13 cellular contexts compared by ENCODE assay signal in the genomic region with DNA sequence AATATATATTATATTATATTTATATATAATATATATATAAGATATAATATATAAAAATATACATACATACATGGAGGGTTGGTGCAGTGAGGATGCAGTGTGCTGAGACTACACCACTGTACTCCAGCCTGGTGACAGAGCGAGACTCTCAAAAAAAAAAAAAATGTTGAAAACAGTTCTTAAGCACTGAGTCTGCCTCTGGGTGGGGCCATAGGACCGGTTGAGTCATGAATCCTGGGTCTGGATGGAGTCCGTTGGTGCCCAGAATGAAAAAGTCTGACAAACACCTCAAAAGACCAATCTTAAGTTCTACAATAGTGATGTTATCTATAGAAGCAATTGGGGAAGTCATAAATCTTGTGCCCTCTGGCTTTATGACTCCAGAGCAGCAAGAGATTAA.
DNase-seq lines count a peak whose midpoint lies in the region; ATAC-seq, FAIRE-seq and TF ChIP-seq lines count a peak whose summit lies in the region.
"Had no signal": no experiment of that assay in that cellular context is flagged by ENCODE, and none has a peak within 500 bp of the region (broad histone marks: within the 10 kb centered on the region; RNA-seq: fewer than 3 reads in every experiment).

No MANE protein-coding gene starts in this region.

- TF ChIP-seq RAD21 in GM12878 (IDR thresholded peaks at IDR 0.05; ENCODE audit: insufficient read depth, low read depth, low read length) = no peak

- POLR2A ChIA-PET in GM12878 (lab: Charles Lee) = no interaction called here

- H3K27me3 ChIP-seq in MG63 = no peaks in the 10 kb centered on the region
- H3K27me3 ChIP-seq in GM12878 (replicated peaks in 1 of 2; ENCODE audit: control insufficient read depth in 2 of 2, insufficient read depth in 2 of 2, low read length in 1 of 2) = no peaks in the 10 kb centered on the region
- no peaks in the 10 kb centered on the region for H3K27me3 ChIP-seq in pancreas
- H3K27me3 ChIP-seq: heart left ventricle had no signal

- RAD21 ChIA-PET in GM12878 (lab: Charles Lee; ENCODE audit: unreplicated experiment) = interaction anchor here (1.1 kb wide), 1 partner anchor 63 kb away, joined by 3 read pairs; no protein-coding TSS in a partner anchor

- no peak for TF ChIP-seq POLR2A in GM12878 (IDR thresholded peaks at IDR 0.05; ENCODE audit: low read depth, low read length)

- H3K27ac ChIP-seq in GM12878 (ENCODE audit: control insufficient read depth, insufficient read depth) = no peak overlapping the region
- H3K27ac ChIP-seq in pancreas = no peak overlapping the region
- H3K27ac ChIP-seq: heart left ventricle, parathyroid adenoma had no signal

- SMC1A ChIA-PET in GM12878 (lab: Charles Lee; ENCODE audit: uncharacterized antibody, unreplicated experiment) = interaction anchor here (0.9 to 1.0 kb wide), 3 partner anchors 15 to 62 kb away, joined by 3 to 5 read pairs (median 3); no protein-coding TSS in a partner anchor

- H3K9ac ChIP-seq in GM12878 (ENCODE audit: control insufficient read depth, insufficient read depth, low read length) = no peak overlapping the region
- H3K9ac ChIP-seq: parathyroid adenoma had no signal

- H3K36me3 ChIP-seq in MG63 (no peaks in the 10 kb centered on the region), GM12878 (ENCODE audit: control insufficient read depth in 2 of 2, insufficient read depth in 2 of 2, low read length in 1 of 2) (no peaks in the 10 kb centered on the region), pancreas (no peaks in the 10 kb centered on the region)
- H3K36me3 ChIP-seq: heart left ventricle had no signal

- no peaks in the 10 kb centered on the region for H4K20me1 ChIP-seq in GM12878 (ENCODE audit: control insufficient read depth, insufficient read depth)

- no peak overlapping the region for H2AFZ ChIP-seq in GM12878 (ENCODE audit: control insufficient read depth, low read depth, low read length)
- H2AFZ ChIP-seq: parathyroid adenoma had no signal

- CTCF ChIA-PET in GM12878 (lab: Yijun Ruan, JAX) = interaction anchor here (0.7 kb wide), 2 partner anchors 217 to 411 kb away, joined by 4 to 5 read pairs; no protein-coding TSS in a partner anchor

- peak; percentile 39 for ATAC-seq in GM12878
- no peak for ATAC-seq in HG03442 (IDR thresholded peaks at IDR 0.05; ENCODE audit: unreplicated experiment)
- no peak for ATAC-seq in pancreas
- ATAC-seq: heart left ventricle had no signal

- H3K4me1 ChIP-seq in GM12878 (ENCODE audit: control insufficient read depth, insufficient read depth, low read length) (no peaks in the 10 kb centered on the region), pancreas (no peaks in the 10 kb centered on the region)
- H3K4me1 ChIP-seq: parathyroid adenoma had no signal

- FAIRE-seq in GM12878 (lab: Jason Lieb, UNC) = no peak
- no peak for FAIRE-seq in pancreas (lab: Jason Lieb, UNC)

- no TSS peak for BruUV-seq in GM12878 (replicated peaks; lab: Mats Ljungman, UMichigan)

- TF ChIP-seq CTCF in GM12878 (IDR thresholded peaks at IDR 0.05 in 2 of 3, conservative IDR thresholded peaks at IDR 0.05 in 1 of 3; ENCODE audit: control insufficient read depth in 2 of 3, extremely low read depth in 1 of 3, insufficient read depth in 1 of 3, low read depth in 3 of 3, low read length in 3 of 3) = no peak
- TF ChIP-seq CTCF in pancreas (IDR thresholded peaks at IDR 0.05) = no peak

- TF ChIP-seq EP300 in GM12878 (IDR thresholded peaks at IDR 0.05; ENCODE audit: borderline replicate concordance in 1 of 2, control insufficient read depth in 1 of 2, low read depth in 2 of 2, low read length in 2 of 2) = no peak

- peak; percentile 16 for DNase-seq in stimulated activated CD4-positive, alpha-beta T cell treated with anti-CD3 and anti-CD28 coated beads, Interleukin-15, amount 100 ng/mL, for 24 hours
- no peak for DNase-seq in stimulated activated CD4-positive, alpha-beta T cell treated with anti-CD3 and anti-CD28 coated beads, Interleukin-2, amount 100 ng/mL, for 24 hours
- DNase-seq in MG63 (peak; percentile 15), GM12878 (ENCODE audit: low read depth, low spot score) (no peak), pancreas (no peak), UCSD-AML1 (lab: John Stamatoyannopoulos, UW; ENCODE audit: unreplicated experiment) (no peak)
- no peak for DNase-seq in activated effector memory CD4-positive, alpha-beta T cell treated with Interleukin-2 at 50 U/mL for 16 hours
- DNase-seq: activated CD8-positive, alpha-beta memory T cell treated with anti-CD3 and anti-CD28 coated beads for 24 hours; amniotic stem cell; heart left ventricle; NCI-H526 treated with DMSO at 0.1 percent for 48 hours had no signal

- H3K9me3 ChIP-seq in MG63 = no peaks in the 10 kb centered on the region
- no peaks in the 10 kb centered on the region; the same call in 2 of the 3 replicates for H3K9me3 ChIP-seq in GM12878 (replicated peaks; ENCODE audit: control insufficient read depth, insufficient read depth, low read length)
- no peaks in the 10 kb centered on the region for H3K9me3 ChIP-seq in pancreas
- H3K9me3 ChIP-seq: heart left ventricle had no signal

- H3K4me2 ChIP-seq in GM12878 (ENCODE audit: control insufficient read depth, insufficient read depth) = no peak overlapping the region

- in situ Hi-C loops in GM12878 (cut with MboI) = no loop called here

- no peaks in the 10 kb centered on the region for H3K79me2 ChIP-seq in GM12878 (ENCODE audit: control insufficient read depth, insufficient read depth, low read length)
- H3K79me2 ChIP-seq: parathyroid adenoma had no signal

- 31% methylated on average over 3 of the region's 3 CpGs for WGBS in GM12878 (ENCODE audit: insufficient coverage, insufficient replicate concordance, low lambda C conversion rate, missing lambda C conversion rate)
- 62% methylated on average over 3 of the region's 3 CpGs for WGBS in pancreas, 2 donors

- no peak overlapping the region for H3K4me3 ChIP-seq in MG63
- no peak overlapping the region for H3K4me3 ChIP-seq in GM12878
- H3K4me3 ChIP-seq in pancreas = no peak overlapping the region
- H3K4me3 ChIP-seq: heart left ventricle had no signal

- intact Hi-C loops in GM12878 (cut with micrococcal nuclease; ENCODE audit: unreplicated experiment) = no loop called here
- intact Hi-C loops in pancreas (cut with DNase I) = no loop called here

TF ChIP-seq in GM12878, 131 proteins besides CTCF, POLR2A, EP300 and RAD21 (continues in another document):
- no peak for TF ChIP-seq EGR1 (IDR thresholded peaks at IDR 0.05; ENCODE audit: borderline replicate concordance in 1 of 2, low read depth in 2 of 2, low read length in 2 of 2)
- no peak for TF ChIP-seq RUNX3 (IDR thresholded peaks at IDR 0.05; ENCODE audit: low read length)
- TF ChIP-seq DPF2 (IDR thresholded peaks at IDR 0.05) = no peak
- TF ChIP-seq CHD2 (IDR thresholded peaks at IDR 0.05; ENCODE audit: borderline replicate concordance, low read depth, low read length) = no peak
- no peak for TF ChIP-seq IRF3 (IDR thresholded peaks at IDR 0.05)
- no peak for TF ChIP-seq FOXK2 (IDR thresholded peaks at IDR 0.05)
- TF ChIP-seq, protein P1, sequence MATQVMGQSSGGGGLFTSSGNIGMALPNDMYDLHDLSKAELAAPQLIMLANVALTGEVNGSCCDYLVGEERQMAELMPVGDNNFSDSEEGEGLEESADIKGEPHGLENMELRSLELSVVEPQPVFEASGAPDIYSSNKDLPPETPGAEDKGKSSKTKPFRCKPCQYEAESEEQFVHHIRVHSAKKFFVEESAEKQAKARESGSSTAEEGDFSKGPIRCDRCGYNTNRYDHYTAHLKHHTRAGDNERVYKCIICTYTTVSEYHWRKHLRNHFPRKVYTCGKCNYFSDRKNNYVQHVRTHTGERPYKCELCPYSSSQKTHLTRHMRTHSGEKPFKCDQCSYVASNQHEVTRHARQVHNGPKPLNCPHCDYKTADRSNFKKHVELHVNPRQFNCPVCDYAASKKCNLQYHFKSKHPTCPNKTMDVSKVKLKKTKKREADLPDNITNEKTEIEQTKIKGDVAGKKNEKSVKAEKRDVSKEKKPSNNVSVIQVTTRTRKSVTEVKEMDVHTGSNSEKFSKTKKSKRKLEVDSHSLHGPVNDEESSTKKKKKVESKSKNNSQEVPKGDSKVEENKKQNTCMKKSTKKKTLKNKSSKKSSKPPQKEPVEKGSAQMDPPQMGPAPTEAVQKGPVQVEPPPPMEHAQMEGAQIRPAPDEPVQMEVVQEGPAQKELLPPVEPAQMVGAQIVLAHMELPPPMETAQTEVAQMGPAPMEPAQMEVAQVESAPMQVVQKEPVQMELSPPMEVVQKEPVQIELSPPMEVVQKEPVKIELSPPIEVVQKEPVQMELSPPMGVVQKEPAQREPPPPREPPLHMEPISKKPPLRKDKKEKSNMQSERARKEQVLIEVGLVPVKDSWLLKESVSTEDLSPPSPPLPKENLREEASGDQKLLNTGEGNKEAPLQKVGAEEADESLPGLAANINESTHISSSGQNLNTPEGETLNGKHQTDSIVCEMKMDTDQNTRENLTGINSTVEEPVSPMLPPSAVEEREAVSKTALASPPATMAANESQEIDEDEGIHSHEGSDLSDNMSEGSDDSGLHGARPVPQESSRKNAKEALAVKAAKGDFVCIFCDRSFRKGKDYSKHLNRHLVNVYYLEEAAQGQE (IDR thresholded peaks at IDR 0.05; ENCODE audit: low read depth, low read length) = no peak
- TF ChIP-seq KDM1A (IDR thresholded peaks at IDR 0.05; ENCODE audit: borderline replicate concordance) = no peak

Comparison
In these comparisons a context has a peak if more than half of its experiments do, and no peak if none do; other contexts are left out.
1. DNase-seq: peak in stimulated activated CD4-positive, alpha-beta T cell treated with anti-CD3 and anti-CD28 coated beads, Interleukin-15, amount 100 ng/mL, for 24 hours (single experiment) and MG63 (single experiment); none in stimulated activated CD4-positive, alpha-beta T cell treated with anti-CD3 and anti-CD28 coated beads, Interleukin-2, amount 100 ng/mL, for 24 hours (0 of 2), GM12878 (single experiment), pancreas (0 of 6), activated effector memory CD4-positive, alpha-beta T cell treated with Interleukin-2 at 50 U/mL for 16 hours (single experiment) and UCSD-AML1 (single experiment).